ENCODE assay signal across 8 cellular contexts in genomic region chr1:32335619-32335950, GRCh38. TPM values are rescaled to one million over a fixed set of nuclear protein-coding genes. Genes with fewer than 3 reads are reported as not detected.
DNase-seq lines count a peak whose midpoint lies in the region; ATAC-seq and TF ChIP-seq lines count a peak whose summit lies in the region.

No MANE protein-coding gene starts in this region.

- no peaks in the 10 kb centered on the region for H3K27me3 ChIP-seq in thymus (ENCODE audit: control insufficient read depth, insufficient read depth)

- under 1% methylated on average over 46 of the region's 46 CpGs for WGBS in thymus

- H3K27ac Mint-ChIP-seq in activated T-cell treated with anti-CD3 and anti-CD28 coated beads, Interleukin-2, amount 50 U/mL, for 24 hours: no peak overlapping the region

- peaks cover 17% of the 10 kb centered on the region for H3K36me3 Mint-ChIP-seq in activated T-cell treated with anti-CD3 and anti-CD28 coated beads, Interleukin-2, amount 50 U/mL, for 4 hours (ENCODE audit: insufficient read depth)
- H3K36me3 Mint-ChIP-seq in activated T-cell treated with anti-CD3 and anti-CD28 coated beads, Interleukin-2, amount 50 U/mL, for 24 hours (ENCODE audit: low read depth): peaks cover 42% of the 10 kb centered on the region

- peaks cover 29% of the 10 kb centered on the region for H3K36me3 ChIP-seq in thymus (ENCODE audit: control insufficient read depth, insufficient read depth)

- peak; percentile 9 to 16 for ATAC-seq in activated T-cell treated with anti-CD3 and anti-CD28 coated beads, Interleukin-2, amount 50 U/mL, for 4 hours
- peak; percentile 3; the same call in 2 of the 3 replicates for ATAC-seq in SK-N-SH treated with all-trans-retinoic acid at 6 μM for 48 hours
- no peak for ATAC-seq in GM21786 (IDR thresholded peaks at IDR 0.05; ENCODE audit: unreplicated experiment)
- ATAC-seq in HG02885 (IDR thresholded peaks at IDR 0.05; ENCODE audit: poor library complexity, unreplicated experiment): no peak

- H3K9me3 ChIP-seq in thymus (ENCODE audit: control insufficient read depth): no peaks in the 10 kb centered on the region

- H3K9me3 Mint-ChIP-seq in activated T-cell treated with anti-CD3 and anti-CD28 coated beads, Interleukin-2, amount 50 U/mL, for 4 hours: no peaks in the 10 kb centered on the region
- no peaks in the 10 kb centered on the region for H3K9me3 Mint-ChIP-seq in activated T-cell treated with anti-CD3 and anti-CD28 coated beads, Interleukin-2, amount 50 U/mL, for 24 hours

- H3K27ac ChIP-seq in thymus (ENCODE audit: low read depth): peak overlapping the region; percentile 64

- H3K4me1 Mint-ChIP-seq in activated T-cell treated with anti-CD3 and anti-CD28 coated beads, Interleukin-2, amount 50 U/mL, for 4 hours (ENCODE audit: low read depth): peaks cover 45% of the 10 kb centered on the region
- peaks cover 50% of the 10 kb centered on the region for H3K4me1 Mint-ChIP-seq in activated T-cell treated with anti-CD3 and anti-CD28 coated beads, Interleukin-2, amount 50 U/mL, for 24 hours (ENCODE audit: low read depth)

- no peaks in the 10 kb centered on the region for H3K27me3 Mint-ChIP-seq in activated T-cell treated with anti-CD3 and anti-CD28 coated beads, Interleukin-2, amount 50 U/mL, for 4 hours (ENCODE audit: low read depth)
- H3K27me3 Mint-ChIP-seq in activated T-cell treated with anti-CD3 and anti-CD28 coated beads, Interleukin-2, amount 50 U/mL, for 24 hours: no peaks in the 10 kb centered on the region

- no peak for DNase-seq in activated T-cell treated with anti-CD3 and anti-CD28 coated beads, Interleukin-2, amount 50 U/mL, for 4 hours
- no peak for DNase-seq in activated T-cell treated with anti-CD3 and anti-CD28 coated beads, Interleukin-2, amount 50 U/mL, for 24 hours
- DNase-seq in iPS-NIHi7 (ENCODE audit: extremely low spot score): peak; percentile 39
- no peak for DNase-seq in kidney glomerular epithelial cell (lab: John Stamatoyannopoulos, UW)

- no peak overlapping the region for H3K4me3 Mint-ChIP-seq in activated T-cell treated with anti-CD3 and anti-CD28 coated beads, Interleukin-2, amount 50 U/mL, for 4 hours
- no peak overlapping the region for H3K4me3 Mint-ChIP-seq in activated T-cell treated with anti-CD3 and anti-CD28 coated beads, Interleukin-2, amount 50 U/mL, for 24 hours

- H3K4me3 ChIP-seq in thymus (ENCODE audit: low read length): peak overlapping the region; percentile 70

- peaks cover 10% of the 10 kb centered on the region for H3K4me1 ChIP-seq in thymus (ENCODE audit: control insufficient read depth, insufficient read depth, low read length)

TF ChIP-seq in SK-N-SH treated with all-trans-retinoic acid at 6 μM for 48 hours, 23 proteins besides CTCF, POLR2A, EP300 and RAD21:
- no peak for TF ChIP-seq BACH2 (CRISPR knock-in tag; IDR thresholded peaks at IDR 0.05; ENCODE audit: borderline replicate concordance)
- no peak for TF ChIP-seq ZNF70 (CRISPR knock-in tag; IDR thresholded peaks at IDR 0.05)
- no peak for TF ChIP-seq CSDC2 (CRISPR knock-in tag; IDR thresholded peaks at IDR 0.05)
- no peak for TF ChIP-seq ISL1 (CRISPR knock-in tag; IDR thresholded peaks at IDR 0.05)
TF ChIP-seq in SK-N-SH treated with all-trans-retinoic acid at 6 μM for 48 hours: peak in this region for 0.

RNA-seq across cellular contexts. Expression of gene MARCKSL1, which starts 0.4 kb away (rescaled TPM):
- 10 to 100 TPM; 25.3 to 33.5 (median 27.8) TPM for total RNA-seq in activated T-cell treated with anti-CD3 and anti-CD28 coated beads, Interleukin-2, amount 50 U/mL, for 4 hours
- 113 TPM for polyA plus RNA-seq in thymus

RNA-seq across cellular contexts. Expression of gene FAM229A, which starts 26.7 kb away (rescaled TPM):
- total RNA-seq in activated T-cell treated with anti-CD3 and anti-CD28 coated beads, Interleukin-2, amount 50 U/mL, for 4 hours: 1 to 10 TPM; 2.7 to 3.5 (median 3.2) TPM
- 14.6 TPM for polyA plus RNA-seq in thymus

RNA-seq across cellular contexts. Expression of gene TSSK3, which starts 26.8 kb away (rescaled TPM):
- under 1 TPM; 0.71 to 0.98 (median 0.92) TPM for total RNA-seq in activated T-cell treated with anti-CD3 and anti-CD28 coated beads, Interleukin-2, amount 50 U/mL, for 4 hours
- polyA plus RNA-seq in thymus: 2.6 TPM

RNA-seq across cellular contexts. Expression of gene HDAC1, which starts 43.7 kb away (rescaled TPM):
- total RNA-seq in activated T-cell treated with anti-CD3 and anti-CD28 coated beads, Interleukin-2, amount 50 U/mL, for 4 hours: 100 to 1,000 TPM; 168 to 177 (median 173) TPM
- 103 TPM for polyA plus RNA-seq in thymus

RNA-seq across cellular contexts. Expression of gene BSDC1, which starts 58.7 kb away (rescaled TPM):
- 10 to 100 TPM; 42.2 to 56.8 (median 46.6) TPM for total RNA-seq in activated T-cell treated with anti-CD3 and anti-CD28 coated beads, Interleukin-2, amount 50 U/mL, for 4 hours
- polyA plus RNA-seq in thymus: 36.6 TPM

Comparison
In these comparisons a context has a peak if more than half of its experiments do, and no peak if none do; other contexts are left out.
1. ATAC-seq: peak in activated T-cell treated with anti-CD3 and anti-CD28 coated beads, Interleukin-2, amount 50 U/mL, for 4 hours (2 of 2) and SK-N-SH treated with all-trans-retinoic acid at 6 μM for 48 hours (single experiment); none in GM21786 (single experiment) and HG02885 (single experiment).